Comparison of ENCODE assay signal across 8 cellular contexts in genomic region chr7:93442478-93443224, GRCh38.
A peak's percentile ranks its signal among the peaks of the same experiment; 100 is the strongest.
DNase-seq lines count a peak whose midpoint lies in the region; ATAC-seq, FAIRE-seq and TF ChIP-seq lines count a peak whose summit lies in the region.

No MANE protein-coding gene starts in this region.

- peak; percentile 49 for DNase-seq in activated naive CD4-positive, alpha-beta T cell treated with anti-CD3 and anti-CD28 coated beads, Interleukin-2, amount 10 ng/mL, durations not matched to agents 7 days and 5 days
- DNase-seq in left lobe of liver (ENCODE audit: low spot score) (no peak), urothelium cell line (ENCODE audit: low spot score) (peak; percentile 73), left cardiac atrium (no peak)

- H3K79me2 ChIP-seq in OCI-LY3 (ENCODE audit: low read length): no peaks in the 10 kb centered on the region

- peak overlapping the region; percentile 71; the same call in 1 of the 2 replicates for H2AFZ ChIP-seq in OCI-LY3 (ENCODE audit: low read depth, low read length)

- H3K4me1 ChIP-seq in OCI-LY3 (ENCODE audit: low read length): no peaks in the 10 kb centered on the region

- 0 out of 2 replicates have a peak, but pooled peaks cover 3% of the 10 kb centered on the region for H3K27me3 ChIP-seq in OCI-LY3 (ENCODE audit: low read depth, low read length)

- ATAC-seq in GM18498 (IDR thresholded peaks at IDR 0.05; ENCODE audit: unreplicated experiment) (peak; percentile 82), HG02973 (IDR thresholded peaks at IDR 0.05; ENCODE audit: unreplicated experiment) (peak; percentile 78), left lobe of liver (peak; percentile 91), left cardiac atrium (no peak)

- no peak overlapping the region for H3K27ac Mint-ChIP-seq in activated naive CD4-positive, alpha-beta T cell treated with anti-CD3 and anti-CD28 coated beads, Interleukin-2, amount 10 ng/mL, durations not matched to agents 7 days and 5 days

- H3K36me3 ChIP-seq in OCI-LY3 (replicated peaks; ENCODE audit: low read depth, low read length): no peaks in the 10 kb centered on the region

- TF ChIP-seq CTCF in C4-2B (conservative IDR thresholded peaks at IDR 0.05): peak; percentile 96
- peak; percentile 78 for TF ChIP-seq CTCF in OCI-LY3 (IDR thresholded peaks at IDR 0.05; ENCODE audit: low read depth, low read length)

- no peak overlapping the region for H3K4me3 ChIP-seq in OCI-LY3 (ENCODE audit: low read length)

- H3K4me2 ChIP-seq in OCI-LY3 (ENCODE audit: low read length): peak overlapping the region; percentile 49

- peak; percentile 92 for FAIRE-seq in urothelium cell line (lab: Jason Lieb, UNC)

- no peaks in the 10 kb centered on the region for H3K4me1 Mint-ChIP-seq in activated naive CD4-positive, alpha-beta T cell treated with anti-CD3 and anti-CD28 coated beads, Interleukin-2, amount 10 ng/mL, durations not matched to agents 7 days and 5 days

- H3K27me3 Mint-ChIP-seq in activated naive CD4-positive, alpha-beta T cell treated with anti-CD3 and anti-CD28 coated beads, Interleukin-2, amount 10 ng/mL, durations not matched to agents 7 days and 5 days: peaks cover 4% of the 10 kb centered on the region

- CTCF ChIA-PET in activated naive CD4-positive, alpha-beta T cell treated with anti-CD3 and anti-CD28 coated beads, Interleukin-2, amount 10 ng/mL, durations not matched to agents 7 days and 5 days (lab: Charles Lee): interaction anchor here (0.7 to 1.7 kb wide), 9 partner anchors 9 to 953 kb away, joined by 3 to 6 read pairs (median 3); no protein-coding TSS in a partner anchor

- no peak overlapping the region for H3K9ac ChIP-seq in OCI-LY3 (ENCODE audit: low read length)

- H3K27ac ChIP-seq in C4-2B: no peak overlapping the region
- H3K27ac ChIP-seq in OCI-LY3 (ENCODE audit: low read length): no peak overlapping the region

- H3K9me3 Mint-ChIP-seq in activated naive CD4-positive, alpha-beta T cell treated with anti-CD3 and anti-CD28 coated beads, Interleukin-2, amount 10 ng/mL, durations not matched to agents 7 days and 5 days: no peaks in the 10 kb centered on the region

- intact Hi-C loops in left cardiac atrium (cut with DNase I): no loop called here

- H4K20me1 ChIP-seq in OCI-LY3 (ENCODE audit: insufficient read depth, low read length): no peaks in the 10 kb centered on the region

- H3K9me3 ChIP-seq in OCI-LY3 (ENCODE audit: insufficient read depth, low read length): no peaks in the 10 kb centered on the region

- H3K4me3 Mint-ChIP-seq in activated naive CD4-positive, alpha-beta T cell treated with anti-CD3 and anti-CD28 coated beads, Interleukin-2, amount 10 ng/mL, durations not matched to agents 7 days and 5 days: no peak overlapping the region

- H3K36me3 Mint-ChIP-seq in activated naive CD4-positive, alpha-beta T cell treated with anti-CD3 and anti-CD28 coated beads, Interleukin-2, amount 10 ng/mL, durations not matched to agents 7 days and 5 days: no peaks in the 10 kb centered on the region

Comparison
In these comparisons a context has a peak if more than half of its experiments do, and no peak if none do; other contexts are left out.
1. ATAC-seq: peak in GM18498 (single experiment), HG02973 (single experiment) and left lobe of liver (single experiment); none in left cardiac atrium (0 of 2).
2. DNase-seq: peak in activated naive CD4-positive, alpha-beta T cell treated with anti-CD3 and anti-CD28 coated beads, Interleukin-2, amount 10 ng/mL, durations not matched to agents 7 days and 5 days (single experiment) and urothelium cell line (single experiment); none in left lobe of liver (single experiment) and left cardiac atrium (single experiment).